In the genomic region with DNA sequence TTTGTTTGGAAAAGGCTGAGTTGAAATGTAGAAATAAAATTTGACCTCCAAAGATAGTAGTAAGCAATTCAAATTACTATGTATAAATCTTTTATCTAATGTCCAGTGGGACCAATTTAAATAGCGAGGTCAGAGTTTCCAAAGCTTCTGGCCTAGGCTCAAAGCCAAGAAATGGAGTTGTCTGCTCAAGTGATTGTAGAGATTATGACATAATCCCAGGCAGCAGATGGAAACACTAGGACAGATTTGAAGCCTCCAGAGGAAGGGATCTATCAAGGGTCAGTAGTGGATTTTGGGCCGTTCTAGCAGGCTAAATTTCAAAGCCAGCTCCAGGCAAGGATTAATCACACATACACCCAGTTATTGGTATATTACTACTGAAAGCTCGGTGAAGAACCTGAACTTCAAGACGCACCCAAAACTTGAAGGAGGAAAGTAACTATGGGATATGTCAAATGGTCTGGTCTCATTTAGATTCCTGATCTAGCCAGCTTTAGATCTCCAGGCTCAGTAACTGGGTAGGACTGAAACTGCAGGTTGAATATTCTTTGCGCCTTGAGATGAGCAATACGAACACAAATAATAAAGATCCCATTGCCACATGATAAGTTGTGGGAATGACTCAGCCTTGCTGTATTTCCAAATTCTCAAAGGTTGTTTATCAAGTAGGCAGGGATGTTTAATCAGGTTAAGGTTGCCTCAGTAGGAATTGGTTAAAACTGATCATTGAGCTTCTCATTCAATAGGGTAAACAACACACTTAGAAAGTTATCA, we compare ENCODE assay signal across 17 cellular contexts. TPM values are rescaled to one million over a fixed set of nuclear protein-coding genes. Genes with fewer than 3 reads are reported as not detected.
DNase-seq lines count a peak whose midpoint lies in the region; ATAC-seq and TF ChIP-seq lines count a peak whose summit lies in the region.
"Had no signal": no experiment of that assay in that cellular context is flagged by ENCODE, and none has a peak within 500 bp of the region (broad histone marks: within the 10 kb centered on the region; RNA-seq: fewer than 3 reads in every experiment).

No MANE protein-coding gene starts in this region.

- no peaks in the 10 kb centered on the region for H3K27me3 Mint-ChIP-seq in activated CD4-positive, alpha-beta memory T cell treated with anti-CD3 and anti-CD28 coated beads for 36 hours

- H3K4me2 ChIP-seq in mammary epithelial cell (ENCODE audit: insufficient read depth, low read depth, low read length): no peak overlapping the region
- H3K4me2 ChIP-seq: BLaER1 treated with 17β-estradiol and CSF1 and Interleukin-3, amounts not matched to agents 10 nM and 100 nM had no signal

- POLR2A ChIA-PET in activated CD4-positive, alpha-beta memory T cell treated with anti-CD3 and anti-CD28 coated beads for 36 hours (lab: Charles Lee): no interaction called here

- H3K27ac ChIP-seq in right cardiac atrium (ENCODE audit: low read length) (no peak overlapping the region), mammary epithelial cell (ENCODE audit: insufficient read depth, low read depth, low read length) (no peak overlapping the region)
- H3K27ac ChIP-seq: BLaER1 treated with 17β-estradiol and CSF1 and Interleukin-3, amounts not matched to agents 10 nM and 100 nM had no signal

- no peaks in the 10 kb centered on the region for H3K79me2 ChIP-seq in mammary epithelial cell (ENCODE audit: insufficient read depth, low read length)

- intact Hi-C loops in left cardiac atrium (cut with DNase I) (no loop called here), right cardiac atrium (cut with DNase I) (no loop called here), mammary epithelial cell (cut with micrococcal nuclease) (no loop called here)
- intact Hi-C loops in activated CD4-positive, alpha-beta memory T cell treated with anti-CD3 and anti-CD28 coated beads for 36 hours (cut with micrococcal nuclease): no loop called here

- WGBS in right cardiac atrium: 67% methylated on average over 6 of the region's 6 CpGs
- 81% methylated on average over 6 of the region's 6 CpGs for WGBS in mammary epithelial cell (ENCODE audit: low coverage, missing lambda C conversion rate)

- H3K9me3 Mint-ChIP-seq in activated CD4-positive, alpha-beta memory T cell treated with anti-CD3 and anti-CD28 coated beads for 36 hours: peaks cover 17% of the 10 kb centered on the region

- ATAC-seq in left cardiac atrium: peak; percentile 26 to 27
- ATAC-seq in right cardiac atrium: no peak
- peak; percentile 52 for ATAC-seq in left lobe of liver
- ATAC-seq in GM19035 (IDR thresholded peaks at IDR 0.05; ENCODE audit: unreplicated experiment): no peak
- ATAC-seq: CD8-positive, alpha-beta T cell had no signal

- H3K9me3 ChIP-seq in right cardiac atrium (ENCODE audit: control insufficient read depth, low read length) (no peaks in the 10 kb centered on the region), mammary epithelial cell (replicated peaks; ENCODE audit: insufficient read depth, low read length) (peaks cover 5% of the 10 kb centered on the region)

- in situ Hi-C loops in mammary epithelial cell (cut with MboI; ENCODE audit: low sequenced_read_pairs in 2 of 2): no loop called here

- no peaks in the 10 kb centered on the region for H3K27me3 ChIP-seq in right cardiac atrium (ENCODE audit: control insufficient read depth, insufficient read depth)
- no peaks in the 10 kb centered on the region for H3K27me3 ChIP-seq in mammary epithelial cell (ENCODE audit: insufficient read depth, low read length)
- H3K27me3 ChIP-seq: BLaER1 treated with 17β-estradiol and CSF1 and Interleukin-3, amounts not matched to agents 10 nM and 100 nM had no signal

- H3K4me3 Mint-ChIP-seq in activated CD4-positive, alpha-beta memory T cell treated with anti-CD3 and anti-CD28 coated beads for 36 hours: no peak overlapping the region
- H3K4me3 Mint-ChIP-seq: CD8-positive, alpha-beta T cell; H9 had no signal

- no peak overlapping the region for H3K4me3 ChIP-seq in right cardiac atrium (ENCODE audit: low read length)
- no peak overlapping the region for H3K4me3 ChIP-seq in mammary epithelial cell (replicated peaks in 1 of 3; ENCODE audit: insufficient read depth in 1 of 3, low read depth in 2 of 3, low read length in 3 of 3)
- H3K4me3 ChIP-seq: BLaER1 treated with 17β-estradiol and CSF1 and Interleukin-3, amounts not matched to agents 10 nM and 100 nM had no signal

- TF ChIP-seq CTCF in mammary epithelial cell (conservative IDR thresholded peaks at IDR 0.05 in 1 of 2, IDR thresholded peaks at IDR 0.05 in 1 of 2; ENCODE audit: extremely low read depth in 1 of 2, insufficient read depth in 1 of 2, low read depth in 1 of 2, low read length in 2 of 2): no peak

- BruUV-seq in mammary epithelial cell (replicated peaks; lab: Mats Ljungman, UMichigan): no TSS peak

- no peaks in the 10 kb centered on the region for H3K4me1 Mint-ChIP-seq in activated CD4-positive, alpha-beta memory T cell treated with anti-CD3 and anti-CD28 coated beads for 36 hours (ENCODE audit: low read depth)
- H3K4me1 Mint-ChIP-seq: H9 had no signal

- no peaks in the 10 kb centered on the region for H3K4me1 ChIP-seq in right cardiac atrium (ENCODE audit: control insufficient read depth, insufficient read depth, low read length)
- H3K4me1 ChIP-seq in mammary epithelial cell (ENCODE audit: insufficient read depth, low read length): no peaks in the 10 kb centered on the region
- H3K4me1 ChIP-seq: BLaER1 treated with 17β-estradiol and CSF1 and Interleukin-3, amounts not matched to agents 10 nM and 100 nM had no signal

- no peak overlapping the region for H3K9ac ChIP-seq in mammary epithelial cell (ENCODE audit: insufficient read depth, low read length)
- H3K9ac ChIP-seq: BLaER1 treated with 17β-estradiol and CSF1 and Interleukin-3, amounts not matched to agents 10 nM and 100 nM had no signal

- H3K27ac Mint-ChIP-seq in activated CD4-positive, alpha-beta memory T cell treated with anti-CD3 and anti-CD28 coated beads for 36 hours: no peak overlapping the region
- H3K27ac Mint-ChIP-seq: CD8-positive, alpha-beta T cell; H9 had no signal

- no peak overlapping the region for H2AFZ ChIP-seq in mammary epithelial cell (ENCODE audit: low read depth, low read length)

- CTCF ChIA-PET in mammary epithelial cell (lab: Charles Lee; ENCODE audit: low non-redundant PET): no interaction called here
- CTCF ChIA-PET in activated CD4-positive, alpha-beta memory T cell treated with anti-CD3 and anti-CD28 coated beads for 36 hours (lab: Charles Lee): no interaction called here

- H3K36me3 ChIP-seq in mammary epithelial cell (ENCODE audit: insufficient read depth, low read length): no peaks in the 10 kb centered on the region

- dilution Hi-C loops in mammary epithelial cell (cut with HindIII; ENCODE audit: low sequenced_read_pairs): no loop called here

- H4K20me1 ChIP-seq in mammary epithelial cell (ENCODE audit: insufficient read depth, low read length): no peaks in the 10 kb centered on the region
- H4K20me1 ChIP-seq: BLaER1 treated with 17β-estradiol and CSF1 and Interleukin-3, amounts not matched to agents 10 nM and 100 nM had no signal

- DNase-seq in left cardiac atrium (no peak), right cardiac atrium (no peak), NCI-H524 treated with DMSO at 0.1 percent for 48 hours (lab: John Stamatoyannopoulos, UW) (peak; percentile 87), mammary epithelial cell (peak; percentile 34), left lobe of liver (ENCODE audit: low spot score) (no peak), OCI-M1 (lab: John Stamatoyannopoulos, UW) (no peak)
- DNase-seq in activated CD4-positive, alpha-beta memory T cell treated with anti-CD3 and anti-CD28 coated beads for 36 hours: no peak
- DNase-seq: Calu3; CD8-positive, alpha-beta T cell; H9; KG1; NCI-H1417; NCI-H1930; NCI-H345; NCI-H69 had no signal

- peaks cover 3% of the 10 kb centered on the region for H3K36me3 Mint-ChIP-seq in activated CD4-positive, alpha-beta memory T cell treated with anti-CD3 and anti-CD28 coated beads for 36 hours
- H3K36me3 Mint-ChIP-seq: CD8-positive, alpha-beta T cell had no signal

RNA-seq across cellular contexts. Expression of a gene that starts 30.9 kb away (rescaled TPM):
- total RNA-seq in left cardiac atrium (10 to 100 TPM; 20.1 to 22.4 TPM), right cardiac atrium (10 to 100 TPM; 21.8 to 26.6 (median 22.1) TPM), mammary epithelial cell (10 to 100 TPM; 18.3 to 61.5 TPM), left lobe of liver (5.1 TPM)
- polyA plus RNA-seq in right cardiac atrium (22.5 TPM), mammary epithelial cell (8.9 TPM)
- polyA minus RNA-seq in mammary epithelial cell: 8.0 TPM
- under 1 TPM; 0.24 to 0.29 TPM for total RNA-seq in activated CD4-positive, alpha-beta memory T cell treated with anti-CD3 and anti-CD28 coated beads for 36 hours

Comparison
In these comparisons a context has a peak if more than half of its experiments do, and no peak if none do; other contexts are left out.
1. ATAC-seq: peak in left cardiac atrium (2 of 2) and left lobe of liver (single experiment); none in right cardiac atrium (0 of 2) and GM19035 (single experiment).
2. DNase-seq: peak in NCI-H524 treated with DMSO at 0.1 percent for 48 hours (single experiment) and mammary epithelial cell (single experiment); none in left cardiac atrium (single experiment), right cardiac atrium (0 of 3), left lobe of liver (single experiment), OCI-M1 (single experiment) and activated CD4-positive, alpha-beta memory T cell treated with anti-CD3 and anti-CD28 coated beads for 36 hours (single experiment).